In genomic region chr4:87089368-87089767, GRCh38 we compare ENCODE assay signal across 19 cellular contexts.
DNase-seq lines count a peak whose midpoint lies in the region; ATAC-seq and TF ChIP-seq lines count a peak whose summit lies in the region.
"Had no signal": no experiment of that assay in that cellular context is flagged by ENCODE, and none has a peak within 500 bp of the region (broad histone marks: within the 10 kb centered on the region; RNA-seq: fewer than 3 reads in every experiment).

No MANE protein-coding gene starts in this region.

- no peaks in the 10 kb centered on the region for H3K27me3 ChIP-seq in A673 (replicated peaks; ENCODE audit: insufficient read depth, low read depth, low read length, poor library complexity)
- H3K27me3 ChIP-seq in naive thymus-derived CD4-positive, alpha-beta T cell (ENCODE audit: control insufficient read depth in 2 of 2, insufficient read depth in 2 of 2, low read length in 2 of 2), result no peaks in the 10 kb centered on the region

- H3K36me3 ChIP-seq in A673 (ENCODE audit: insufficient read depth, low read length, poor library complexity, severe bottlenecking), result peaks cover 19% of the 10 kb centered on the region
- peaks cover 0 to 12% (median 0%) of the 10 kb centered on the region in 3 experiments for H3K36me3 ChIP-seq in naive thymus-derived CD4-positive, alpha-beta T cell (ENCODE audit: control insufficient read depth in 2 of 3, insufficient read depth in 3 of 3, low read length in 3 of 3)

- no peak for TF ChIP-seq CTCF in A673 (conservative IDR thresholded peaks at IDR 0.05; ENCODE audit: low read depth, low read length)

- intact Hi-C loops in A673 (cut with micrococcal nuclease; ENCODE audit: unreplicated experiment), result no loop called here
- intact Hi-C loops in naive thymus-derived CD4-positive, alpha-beta T cell (cut with micrococcal nuclease), result no loop called here

- no TSS peak for BruUV-seq in A673 (replicated peaks; lab: Mats Ljungman, UMichigan)

- no peak overlapping the region for H3K4me3 ChIP-seq in A673 (ENCODE audit: low read depth, low read length, poor library complexity, severe bottlenecking)
- no peak overlapping the region for H3K4me3 ChIP-seq in naive thymus-derived CD4-positive, alpha-beta T cell (ENCODE audit: low read length)
- H3K4me3 ChIP-seq: smooth muscle cell had no signal

- no peaks in the 10 kb centered on the region for H3K9me3 Mint-ChIP-seq in naive thymus-derived CD4-positive, alpha-beta T cell
- H3K9me3 Mint-ChIP-seq: activated naive CD4-positive, alpha-beta T cell treated with anti-CD3 and anti-CD28 coated beads for 36 hours had no signal

- peaks cover 0 to 14% (median 5%) of the 10 kb centered on the region in 5 donors for H3K36me3 Mint-ChIP-seq in naive thymus-derived CD4-positive, alpha-beta T cell

- H3K27ac ChIP-seq in A673 (ENCODE audit: low read depth, low read length, poor library complexity, severe bottlenecking) (peak overlapping the region; percentile 30), epithelial cell of prostate (peak overlapping the region; percentile 17)
- H3K27ac ChIP-seq in naive thymus-derived CD4-positive, alpha-beta T cell (ENCODE audit: low read depth, low read length), result no peak overlapping the region

- H3K9me3 ChIP-seq in A673 (ENCODE audit: low read depth, low read length, poor library complexity, severe bottlenecking), result no peaks in the 10 kb centered on the region
- no peaks in the 10 kb centered on the region for H3K9me3 ChIP-seq in naive thymus-derived CD4-positive, alpha-beta T cell (ENCODE audit: control insufficient read depth in 2 of 3, low read length in 3 of 3)

- CTCF ChIA-PET in A673 (lab: Charles Lee), result no interaction called here
- CTCF ChIA-PET in naive thymus-derived CD4-positive, alpha-beta T cell (lab: Charles Lee), result interaction anchor here (0.6 to 7.8 kb wide), 3 partner anchors 57 to 167 kb away, joined by 3 to 215 read pairs (median 3); no protein-coding TSS in a partner anchor

- peaks cover 17 to 43% (median 29%) of the 10 kb centered on the region in 7 donors for H3K4me1 Mint-ChIP-seq in naive thymus-derived CD4-positive, alpha-beta T cell

- no peak for DNase-seq in A673 (ENCODE audit: low spot score)
- peak; percentile 6 for DNase-seq in DMS53 treated with DMSO at 0.1 percent for 48 hours (lab: John Stamatoyannopoulos, UW; ENCODE audit: unreplicated experiment)
- DNase-seq in epithelial cell of prostate (ENCODE audit: low read depth, low spot score), result no peak
- DNase-seq in naive thymus-derived CD4-positive, alpha-beta T cell, result no peak
- DNase-seq in GF-D8 (lab: John Stamatoyannopoulos, UW), result no peak
- no peak for DNase-seq in DMS114 treated with DMSO at 0.1 percent for 48 hours (lab: John Stamatoyannopoulos, UW; ENCODE audit: unreplicated experiment)
- DNase-seq in 8988T, result no peak
- DNase-seq: activated CD4-positive, alpha-beta T cell treated with anti-CD3 and anti-CD28 coated beads, Interleukin-2, amount 50 U/mL, for 4 hours; activated naive CD4-positive, alpha-beta T cell treated with anti-CD3 and anti-CD28 coated beads for 36 hours; central memory CD4-positive, alpha-beta T cell; glutamatergic neuron; Karpas-422; mesendoderm; NCI-H1092 treated with DMSO at 0.1 percent for 48 hours; NCI-H524; Right ventricle myocardium superior; T-helper 1 cell had no signal

- no peak for ATAC-seq in naive thymus-derived CD4-positive, alpha-beta T cell
- ATAC-seq in HG03432 (IDR thresholded peaks at IDR 0.05; ENCODE audit: unreplicated experiment), result no peak

- no peak overlapping the region for H3K4me3 Mint-ChIP-seq in naive thymus-derived CD4-positive, alpha-beta T cell
- H3K4me3 Mint-ChIP-seq: activated naive CD4-positive, alpha-beta T cell treated with anti-CD3 and anti-CD28 coated beads for 36 hours had no signal

- POLR2A ChIA-PET in A673 (lab: Charles Lee; ENCODE audit: low non-redundant PET), result interaction anchor here (1.0 kb wide), 1 partner anchor 155 kb away, joined by 4 read pairs; the partner anchor contains the start of gene AFF1
- POLR2A ChIA-PET in naive thymus-derived CD4-positive, alpha-beta T cell (lab: Charles Lee), result no interaction called here

- H3K27me3 Mint-ChIP-seq in naive thymus-derived CD4-positive, alpha-beta T cell, result no peaks in the 10 kb centered on the region

- H3K4me1 ChIP-seq in A673 (ENCODE audit: insufficient read depth, low read length, poor library complexity, severe bottlenecking), result peaks cover 20% of the 10 kb centered on the region
- no peaks in the 10 kb centered on the region for H3K4me1 ChIP-seq in naive thymus-derived CD4-positive, alpha-beta T cell (ENCODE audit: control insufficient read depth in 2 of 2, insufficient read depth in 2 of 2, low read length in 2 of 2)

- H3K27ac Mint-ChIP-seq in naive thymus-derived CD4-positive, alpha-beta T cell, result peak overlapping the region in 5 of 9 donors; percentile 14 to 61 (median 38)
- H3K27ac Mint-ChIP-seq: activated naive CD4-positive, alpha-beta T cell treated with anti-CD3 and anti-CD28 coated beads for 36 hours had no signal
